Comparison of ENCODE assay signal across 20 cellular contexts in the genomic region with DNA sequence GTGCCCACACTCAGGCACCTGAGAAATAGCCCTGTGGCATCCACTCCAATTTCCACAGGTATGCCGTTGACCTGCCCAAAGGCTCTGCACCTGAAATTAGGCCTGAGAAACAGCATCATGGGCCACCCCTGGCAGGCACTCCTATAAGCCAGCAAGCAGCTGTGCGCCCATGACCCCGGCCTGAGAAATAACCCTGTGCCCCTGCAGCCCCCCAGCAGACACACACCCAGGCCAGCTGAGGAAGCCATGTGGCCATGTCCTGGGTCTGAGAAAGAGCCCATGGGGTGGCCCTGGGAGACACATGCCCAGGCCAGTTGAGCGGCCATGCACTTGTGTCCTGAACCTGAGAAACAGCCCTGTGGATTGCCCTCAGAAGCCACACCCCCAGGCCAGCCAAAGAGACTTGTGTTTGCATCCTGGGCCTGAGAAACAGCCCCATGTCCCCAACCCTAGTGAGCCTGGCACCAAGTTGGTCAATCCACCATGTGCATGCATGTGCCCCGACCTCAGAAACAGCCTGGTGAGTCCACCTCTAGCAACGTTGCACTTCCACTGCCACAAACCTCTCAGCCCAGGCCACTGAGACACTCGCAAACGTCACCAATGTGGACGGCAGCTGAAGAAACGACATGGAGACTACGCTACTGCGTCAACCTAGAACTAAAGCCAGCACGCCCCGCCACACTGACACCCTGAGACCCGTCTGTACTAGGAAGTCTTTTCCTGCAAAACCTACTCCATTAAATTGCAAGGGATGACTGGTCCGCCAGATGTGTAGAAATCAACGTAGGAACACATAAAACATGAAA.
"Had no signal": no experiment of that assay in that cellular context is flagged by ENCODE, and none has a peak within 500 bp of the region (broad histone marks: within the 10 kb centered on the region; RNA-seq: fewer than 3 reads in every experiment).

No MANE protein-coding gene starts in this region.

- H3K27ac ChIP-seq: adrenal gland, ascending aorta, brain microvascular endothelial cell, heart right ventricle, left lung, ovary, psoas muscle, right atrium auricular region, tibial nerve, uterus had no signal

- H3K9me3 ChIP-seq: adrenal gland, ovary had no signal

- H3K4me1 ChIP-seq: adrenal gland, ascending aorta, heart right ventricle, left lung, psoas muscle, right atrium auricular region, tibial nerve, uterus had no signal

- ATAC-seq: heart right ventricle; left lung; natural killer cell treated with Interleukin-12 subunit alpha and Interleukin-12 subunit beta and Interleukin-15 and Interleukin-18, amount 100 ng/mL, for 72 hours; psoas muscle; T-cell had no signal

- H3K27me3 ChIP-seq: adrenal gland, ascending aorta, brain microvascular endothelial cell, ovary, right atrium auricular region, tibial nerve, uterus had no signal

- H3K36me3 ChIP-seq: adrenal gland, ascending aorta, brain microvascular endothelial cell, heart right ventricle, left lung, ovary, right atrium auricular region, tibial nerve, uterus had no signal

- DNase-seq: activated CD4-positive, alpha-beta T cell treated with anti-CD3 and anti-CD28 coated beads for 1 hour; activated CD4-positive, alpha-beta T cell treated with anti-CD3 and anti-CD28 coated beads, Interleukin-2, amount 50 U/mL, for 1 hour; activated naive CD4-positive, alpha-beta T cell; brain microvascular endothelial cell; caudate nucleus; heart right ventricle; mammary epithelial cell; midbrain; ovary; psoas muscle; stimulated activated CD4-positive, alpha-beta T cell treated with anti-CD3 and anti-CD28 coated beads, Interleukin-12 subunit alpha, Interleukin-12 subunit beta, amount 100 ng/mL, for 4 hours; stimulated activated CD4-positive, alpha-beta T cell treated with anti-CD3 and anti-CD28 coated beads, Interleukin-4, amount 100 ng/mL, for 4 hours; T-cell; uterus had no signal

- H3K4me3 ChIP-seq: adrenal gland, ascending aorta, heart right ventricle, left lung, ovary, psoas muscle, right atrium auricular region, tibial nerve, uterus had no signal
